Comparison of ENCODE assay signal across 8 cellular contexts in genomic region chr18:36066001-36066400, GRCh38. TPM values are rescaled to one million over a fixed set of nuclear protein-coding genes. Genes with fewer than 3 reads are reported as not detected.
DNase-seq lines count a peak whose midpoint lies in the region; ATAC-seq, FAIRE-seq and TF ChIP-seq lines count a peak whose summit lies in the region.

No MANE protein-coding gene starts in this region.

- no peak overlapping the region for H3K27ac Mint-ChIP-seq in CD8-positive, alpha-beta T cell
- H3K27ac Mint-ChIP-seq in natural killer cell treated with Interleukin-12 subunit alpha and Interleukin-12 subunit beta and Interleukin-15 and Interleukin-18, amount 100 ng/mL, for 72 hours: peak overlapping the region; percentile 89 to 94

- no peak for TF ChIP-seq CTCF in CD8-positive, alpha-beta T cell (IDR thresholded peaks at IDR 0.05)
- TF ChIP-seq CTCF in LNCaP clone FGC (IDR thresholded peaks at IDR 0.05; ENCODE audit: control insufficient read depth, extremely low read depth, insufficient read depth) (no peak), colonic mucosa (IDR thresholded peaks at IDR 0.05) (no peak)

- CTCF ChIA-PET in CD8-positive, alpha-beta T cell (lab: Charles Lee): interaction anchor here (1.6 to 2.0 kb wide), 2 partner anchors 48 to 218 kb away, joined by 4 to 5 read pairs; no protein-coding TSS in a partner anchor

- no peak for DNase-seq in CD8-positive, alpha-beta T cell
- DNase-seq in LNCaP clone FGC (ENCODE audit: low read depth) (peak; percentile 44), colonic mucosa (no peak), frontal cortex (ENCODE audit: low spot score in 2 of 2) (no peak)
- no peak for DNase-seq in natural killer cell treated with Interleukin-12 subunit alpha and Interleukin-12 subunit beta and Interleukin-15 and Interleukin-18, amount 100 ng/mL, for 72 hours (ENCODE audit: low spot score)

- no peaks in the 10 kb centered on the region for H3K9me3 ChIP-seq in CD8-positive, alpha-beta T cell (ENCODE audit: low read length)
- H3K9me3 ChIP-seq in colonic mucosa: no peaks in the 10 kb centered on the region

- no peaks in the 10 kb centered on the region for H3K9me3 Mint-ChIP-seq in CD8-positive, alpha-beta T cell
- H3K9me3 Mint-ChIP-seq in natural killer cell treated with Interleukin-12 subunit alpha and Interleukin-12 subunit beta and Interleukin-15 and Interleukin-18, amount 100 ng/mL, for 72 hours: no peaks in the 10 kb centered on the region

- peak overlapping the region; percentile 94 for H3K4me3 Mint-ChIP-seq in CD8-positive, alpha-beta T cell
- peak overlapping the region; percentile 95 for H3K4me3 Mint-ChIP-seq in natural killer cell treated with Interleukin-12 subunit alpha and Interleukin-12 subunit beta and Interleukin-15 and Interleukin-18, amount 100 ng/mL, for 72 hours

- intact Hi-C loops in CD8-positive, alpha-beta T cell (cut with DNase I, micrococcal nuclease): loop anchor here (2.0 to 10.0 kb wide), 11 partner anchors 51 to 1089 kb away; partner anchors contain the start of genes GALNT1 (in 2 of the 2), INO80C (in 2 of the 2), ZNF397 (in 2 of the 2) and MAPRE2 (in 1 of the 2)
- intact Hi-C loops in colonic mucosa (cut with DNase I): no loop called here

- H3K4me3 ChIP-seq in CD8-positive, alpha-beta T cell (ENCODE audit: low read depth, low read length): peak overlapping the region; percentile 98
- H3K4me3 ChIP-seq in LNCaP clone FGC (ENCODE audit: low read depth, low read length) (peak overlapping the region; percentile 98), colonic mucosa (peak overlapping the region; percentile 69)

- H3K36me3 Mint-ChIP-seq in CD8-positive, alpha-beta T cell: peaks cover 22% of the 10 kb centered on the region
- H3K36me3 Mint-ChIP-seq in natural killer cell treated with Interleukin-12 subunit alpha and Interleukin-12 subunit beta and Interleukin-15 and Interleukin-18, amount 100 ng/mL, for 72 hours: no peaks in the 10 kb centered on the region

- no peak for FAIRE-seq in frontal cortex (lab: Jason Lieb, UNC)

- no peak overlapping the region for H3K27ac ChIP-seq in CD8-positive, alpha-beta T cell (ENCODE audit: low read depth, low read length)
- no peak overlapping the region for H3K27ac ChIP-seq in colonic mucosa

- H3K4me1 ChIP-seq in CD8-positive, alpha-beta T cell (ENCODE audit: insufficient read depth, low read length): peaks cover 36% of the 10 kb centered on the region
- H3K4me1 ChIP-seq in colonic mucosa: no peaks in the 10 kb centered on the region

- no peak overlapping the region for H3K9ac ChIP-seq in colonic mucosa (ENCODE audit: low read depth in 2 of 2, low read length in 2 of 2)

- peaks cover under 1% of the 10 kb centered on the region for H3K27me3 Mint-ChIP-seq in CD8-positive, alpha-beta T cell (ENCODE audit: low read depth)
- no peaks in the 10 kb centered on the region for H3K27me3 Mint-ChIP-seq in natural killer cell treated with Interleukin-12 subunit alpha and Interleukin-12 subunit beta and Interleukin-15 and Interleukin-18, amount 100 ng/mL, for 72 hours

- H3K27me3 ChIP-seq in CD8-positive, alpha-beta T cell (ENCODE audit: insufficient read depth, low read length): no peaks in the 10 kb centered on the region
- no peaks in the 10 kb centered on the region for H3K27me3 ChIP-seq in colonic mucosa

- POLR2A ChIA-PET in CD8-positive, alpha-beta T cell (lab: Charles Lee): interaction anchor here (1.7 kb wide), 2 partner anchors 9 to 63 kb away, joined by 9 to 16 read pairs; partner anchors contain the start of genes ELP2 and SLC39A6

- ATAC-seq in CD8-positive, alpha-beta T cell: no peak
- no peak for ATAC-seq in natural killer cell treated with Interleukin-12 subunit alpha and Interleukin-12 subunit beta and Interleukin-15 and Interleukin-18, amount 100 ng/mL, for 72 hours
- ATAC-seq in GM18502 (IDR thresholded peaks at IDR 0.05; ENCODE audit: poor library complexity, unreplicated experiment) (no peak), GM19035 (IDR thresholded peaks at IDR 0.05; ENCODE audit: unreplicated experiment) (no peak)
- ATAC-seq in activated CD4-positive, CD25-positive, alpha-beta regulatory T cell treated with anti-CD3 and anti-CD28 coated beads, Interleukin-2, amount 50 U/mL, for 24 hours: no peak

- no peaks in the 10 kb centered on the region for H3K36me3 ChIP-seq in CD8-positive, alpha-beta T cell (ENCODE audit: insufficient read depth, low read length)
- no peaks in the 10 kb centered on the region for H3K36me3 ChIP-seq in colonic mucosa

- H3K4me1 Mint-ChIP-seq in CD8-positive, alpha-beta T cell (ENCODE audit: low read depth): peaks cover 55% of the 10 kb centered on the region
- peaks cover 19 to 24% of the 10 kb centered on the region in 2 donors for H3K4me1 Mint-ChIP-seq in natural killer cell treated with Interleukin-12 subunit alpha and Interleukin-12 subunit beta and Interleukin-15 and Interleukin-18, amount 100 ng/mL, for 72 hours (ENCODE audit: low read depth in 2 of 2)

RNA-seq across cellular contexts. Expression of gene RPRD1A, which starts 1.4 kb away (rescaled TPM):
- 10 to 100 TPM; 13.8 to 15.8 TPM for total RNA-seq in CD8-positive, alpha-beta T cell
- total RNA-seq in colonic mucosa (10 to 100 TPM; 39.8 TPM), frontal cortex (143 TPM)
- total RNA-seq in natural killer cell treated with Interleukin-12 subunit alpha and Interleukin-12 subunit beta and Interleukin-15 and Interleukin-18, amount 100 ng/mL, for 72 hours: 10 to 100 TPM; 16.0 to 38.6 TPM
